Comparison of ENCODE assay signal across 16 cellular contexts in the genomic region with DNA sequence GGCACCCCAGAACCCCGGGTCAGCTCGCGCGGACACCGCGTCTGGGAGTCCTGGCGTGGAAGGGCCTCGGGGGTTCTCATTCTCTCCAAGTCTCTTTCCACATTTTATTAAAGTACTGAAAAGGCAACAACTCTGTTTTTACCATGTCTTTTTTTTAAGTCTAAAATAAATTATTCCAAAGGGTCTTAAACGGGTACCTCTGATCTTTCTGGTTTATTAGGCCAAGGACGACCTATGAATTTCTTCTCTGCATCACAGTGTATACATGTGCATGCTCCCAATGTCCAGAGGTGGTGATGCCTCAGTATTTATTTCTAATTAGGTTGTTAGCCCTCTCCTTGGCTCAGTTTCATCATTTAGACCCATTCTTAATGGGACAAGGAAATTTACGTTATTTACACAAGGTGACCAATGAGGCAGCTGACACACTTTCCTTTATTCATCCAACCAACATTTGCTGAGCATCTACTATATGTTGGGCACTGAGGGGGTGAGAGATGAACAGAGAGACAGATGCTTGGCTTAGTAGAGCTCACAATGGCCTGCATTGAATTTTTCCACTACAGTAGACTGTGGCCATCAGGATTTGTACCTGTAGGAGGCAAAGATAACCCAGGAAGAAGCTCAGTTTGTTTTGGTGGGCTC. TPM values are rescaled to one million over a fixed set of nuclear protein-coding genes. Genes with fewer than 3 reads are reported as not detected.
A peak's percentile ranks its signal among the peaks of the same experiment; 100 is the strongest.
DNase-seq lines count a peak whose midpoint lies in the region; ATAC-seq and TF ChIP-seq lines count a peak whose summit lies in the region.
"Had no signal": no experiment of that assay in that cellular context is flagged by ENCODE, and none has a peak within 500 bp of the region (broad histone marks: within the 10 kb centered on the region; RNA-seq: fewer than 3 reads in every experiment).

No MANE protein-coding gene starts in this region.

- no peaks in the 10 kb centered on the region for H3K79me2 ChIP-seq in GM23248 (ENCODE audit: insufficient read depth)

- ATAC-seq in right lobe of liver = no peak
- no peak for ATAC-seq in GM21619 (IDR thresholded peaks at IDR 0.05; ENCODE audit: unreplicated experiment)

- H3K9ac ChIP-seq in BLaER1 (no peak overlapping the region), GM23248 (no peak overlapping the region)

- 59 to 67% methylated on average over 11 of the region's 11 CpGs for WGBS in GM23248 (ENCODE audit: low coverage in 1 of 2, low lambda C conversion rate in 2 of 2, missing lambda C conversion rate in 2 of 2), 2 experiments
- WGBS in right lobe of liver (ENCODE audit: insufficient coverage, low coverage, low lambda C conversion rate, missing lambda C conversion rate) = 64% methylated on average over 4 of the region's 11 CpGs

- intact Hi-C loops in right lobe of liver (cut with DNase I) = loop anchor here in 1 of 2 donors (10.0 kb wide), 1 partner anchor 359 kb away; no protein-coding TSS in a partner anchor

- no peak overlapping the region for H3K27ac ChIP-seq in BLaER1
- no peak overlapping the region for H3K27ac ChIP-seq in GM23248
- no peak overlapping the region for H3K27ac ChIP-seq in WERI-Rb-1
- H3K27ac ChIP-seq in right lobe of liver = no peak overlapping the region
- H3K27ac ChIP-seq: prostate gland, RWPE1 had no signal

- H3K4me1 ChIP-seq in BLaER1 (no peaks in the 10 kb centered on the region), GM23248 (ENCODE audit: insufficient read depth) (no peaks in the 10 kb centered on the region), right lobe of liver (peaks cover 0 to 8% (median 3%) of the 10 kb centered on the region in 4 donors)
- H3K4me1 ChIP-seq: prostate gland had no signal

- H3K9me3 ChIP-seq in BLaER1 = peaks cover 5% of the 10 kb centered on the region; the same call in 1 of the 2 replicates
- no peaks in the 10 kb centered on the region for H3K9me3 ChIP-seq in GM23248 (ENCODE audit: low read depth)
- H3K9me3 ChIP-seq in WERI-Rb-1 (ENCODE audit: severe bottlenecking) = no peaks in the 10 kb centered on the region
- H3K9me3 ChIP-seq in right lobe of liver = no peaks in the 10 kb centered on the region
- H3K9me3 ChIP-seq: prostate gland had no signal

- H3F3A ChIP-seq in GM23248 (ENCODE audit: insufficient read depth) = no peaks in the 10 kb centered on the region

- no peaks in the 10 kb centered on the region for H3K9me2 ChIP-seq in GM23248 (ENCODE audit: insufficient read depth)

- H3K27me3 ChIP-seq in BLaER1 = peaks cover 82% of the 10 kb centered on the region
- peaks cover 72% of the 10 kb centered on the region for H3K27me3 ChIP-seq in GM23248 (replicated peaks; ENCODE audit: insufficient read depth)
- H3K27me3 ChIP-seq in WERI-Rb-1 (ENCODE audit: insufficient read depth, low read depth, severe bottlenecking) = peaks cover 7% of the 10 kb centered on the region
- H3K27me3 ChIP-seq in right lobe of liver = peaks cover 26 to 36% of the 10 kb centered on the region in 2 donors

- TF ChIP-seq POLR2A in right lobe of liver (IDR thresholded peaks at IDR 0.05) = no peak

- H3K4me3 ChIP-seq in BLaER1 (peak overlapping the region; percentile 46; the same call in 1 of the 2 replicates), GM23248 (0 out of 2 replicates have a peak overlapping the region, but pooled peaks have one; percentile 58), WERI-Rb-1 (ENCODE audit: low read depth, low read length) (peak overlapping the region; percentile 42), right lobe of liver (peak overlapping the region in 2 of 3 donors; percentile 14 to 33)

- no peak for TF ChIP-seq CTCF in WERI-Rb-1 (IDR thresholded peaks at IDR 0.05; ENCODE audit: low read depth, low read length)
- no peak for TF ChIP-seq CTCF in right lobe of liver (IDR thresholded peaks at IDR 0.05)

- H3K4me2 ChIP-seq in BLaER1 (no peak overlapping the region), GM23248 (ENCODE audit: unreplicated experiment) (no peak overlapping the region)

- DNase-seq in GM23248 = no peak
- DNase-seq in WERI-Rb-1 = no peak
- no peak for DNase-seq in right lobe of liver
- no peak for DNase-seq in foreskin melanocyte
- no peak for DNase-seq in activated effector memory CD4-positive, alpha-beta T cell treated with anti-CD3 and anti-CD28 coated beads, Interleukin-2, amount 50 U/mL, for 16 hours
- DNase-seq in activated gamma-delta T cell (lab: John Stamatoyannopoulos, UW) = no peak
- DNase-seq: GOT3, NCI-H1694 treated with DMSO at 0.1 percent for 48 hours, NCI-H526 treated with DMSO at 0.1 percent for 48 hours had no signal

- peaks cover 53% of the 10 kb centered on the region for H4K20me1 ChIP-seq in BLaER1
- H4K20me1 ChIP-seq in GM23248 (ENCODE audit: insufficient read depth) = no peaks in the 10 kb centered on the region

- H3K36me3 ChIP-seq in BLaER1 (no peaks in the 10 kb centered on the region), GM23248 (ENCODE audit: low read depth) (no peaks in the 10 kb centered on the region), WERI-Rb-1 (no peaks in the 10 kb centered on the region), right lobe of liver (no peaks in the 10 kb centered on the region)
- H3K36me3 ChIP-seq: prostate gland had no signal

- H2AFZ ChIP-seq in GM23248 = no peak overlapping the region

- in situ Hi-C loops in GM23248 (cut with MboI) = no loop called here

RNA-seq across cellular contexts. Expression of gene OTP, which starts 7.6 kb away (rescaled TPM):
- not detected in 2 replicates for total RNA-seq in GM23248 (2014; rRNA removed; shearing (Covaris generic))
- polyA plus RNA-seq in GM23248 (2016; fragmentation: Nextera tagmentation; extraction: Ambion mirVana) = not detected in 2 replicates
- total RNA-seq in right lobe of liver = not detected
- total RNA-seq: activated CD4-positive, alpha-beta memory T cell treated with anti-CD3 and anti-CD28 coated beads, Interleukin-2, amount 10 ng/mL, durations not matched to agents 7 days and 5 days; cardiac septum; LHCN-M2; prostate gland had no signal
